ENCODE assay signal across 8 cellular contexts in the genomic region with DNA sequence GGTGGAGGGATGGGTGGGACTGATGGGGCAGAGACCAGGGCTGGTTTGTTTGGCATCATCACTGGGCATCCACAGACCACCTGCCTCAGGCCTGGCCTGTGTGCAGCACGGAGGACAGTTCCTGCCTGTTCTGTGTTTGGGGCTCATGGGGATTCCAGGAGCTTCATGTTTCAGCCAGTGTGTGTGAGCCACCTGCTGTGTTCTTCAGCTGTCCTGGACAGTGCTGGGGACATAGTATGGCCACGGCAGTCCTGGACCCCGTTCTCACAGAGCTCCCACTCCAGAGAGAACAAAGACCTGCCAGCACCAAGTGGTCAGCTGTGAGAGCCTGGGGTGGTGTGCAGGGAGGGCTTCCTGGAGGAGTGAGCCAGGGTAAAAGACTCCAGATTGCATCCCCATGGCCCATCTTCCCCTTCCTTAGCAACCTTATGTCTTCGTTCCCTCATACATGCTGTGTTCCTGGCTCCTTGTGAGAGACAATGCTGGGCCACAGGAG. TPM values are rescaled to one million over a fixed set of nuclear protein-coding genes. Genes with fewer than 3 reads are reported as not detected.
DNase-seq lines count a peak whose midpoint lies in the region; ATAC-seq and TF ChIP-seq lines count a peak whose summit lies in the region.

No MANE protein-coding gene starts in this region.

- H3K27me3 ChIP-seq in fibroblast of lung (ENCODE audit: control insufficient read depth, insufficient read depth, low read length) (no peaks in the 10 kb centered on the region), gastrocnemius medialis (no peaks in the 10 kb centered on the region)

- H3K27me3 Mint-ChIP-seq in T-cell = no peaks in the 10 kb centered on the region

- TF ChIP-seq POLR2A in gastrocnemius medialis (IDR thresholded peaks at IDR 0.05) = no peak

- intact Hi-C loops in gastrocnemius medialis (cut with DNase I; ENCODE audit: low total_unique reads) = loop anchor here (1.0 kb wide), 4 partner anchors 9 to 181 kb away; no protein-coding TSS in a partner anchor

- in situ Hi-C loops in gastrocnemius medialis (cut with MboI; ENCODE audit: low sequenced_read_pairs in 4 of 4) = no loop called here

- ATAC-seq in GM21723 (IDR thresholded peaks at IDR 0.05; ENCODE audit: unreplicated experiment) (peak; percentile 10), T-cell (replicated peaks in 1 of 4) (peak in 1 of 4 experiments; percentile 13), gastrocnemius medialis (peak in 1 of 2 donors; percentile 12)

- POLR2A ChIA-PET in T-cell (lab: Charles Lee) = interaction anchor here (0.5 to 3.7 kb wide), 6 partner anchors 10 to 166 kb away, joined by 3 to 23 read pairs (median 8); partner anchors contain the start of gene HNRNPUL1 (in 1 of the 2)

- H4K20me1 ChIP-seq in fibroblast of lung (ENCODE audit: control insufficient read depth, extremely low read depth, insufficient read depth, low read length) = no peaks in the 10 kb centered on the region

- H2AFZ ChIP-seq in fibroblast of lung (ENCODE audit: low read length) = no peak overlapping the region

- no peak overlapping the region for H3K9ac ChIP-seq in fibroblast of lung (ENCODE audit: insufficient read depth, low read length)

- TF ChIP-seq CTCF in fibroblast of lung (conservative IDR thresholded peaks at IDR 0.05 in 1 of 2, IDR thresholded peaks at IDR 0.05 in 1 of 2; ENCODE audit: low read depth in 1 of 2, low read length in 2 of 2) (no peak), gastrocnemius medialis (IDR thresholded peaks at IDR 0.05 in 4 of 5, conservative IDR thresholded peaks at IDR 0.05 in 1 of 5) (no peak)

- H3K27ac ChIP-seq in fibroblast of lung (ENCODE audit: insufficient read depth, low read length) (peak overlapping the region; percentile 35), gastrocnemius medialis (peak overlapping the region; percentile 88 to 95 (median 93))

- H3K4me3 Mint-ChIP-seq in T-cell = peak overlapping the region; percentile 90 to 98 (median 95)

- H3K9me3 ChIP-seq in fibroblast of lung (ENCODE audit: control insufficient read depth, insufficient read depth, low read depth, low read length) (no peaks in the 10 kb centered on the region), gastrocnemius medialis (no peaks in the 10 kb centered on the region)

- H3K4me2 ChIP-seq in fibroblast of lung (ENCODE audit: extremely low read depth, insufficient read depth, low read length) = no peak overlapping the region

- H3K36me3 Mint-ChIP-seq in T-cell = peaks cover 35% of the 10 kb centered on the region

- H3K79me2 ChIP-seq in fibroblast of lung (ENCODE audit: control insufficient read depth, insufficient read depth, low read length) = peaks cover 14% of the 10 kb centered on the region

- DNase-seq in T-cell = peak in 1 of 34 experiments; percentile 23
- no peak for DNase-seq in fibroblast of lung (ENCODE audit: low read depth in 2 of 2)
- DNase-seq in gastrocnemius medialis = no peak
- no peak for DNase-seq in stimulated activated CD4-positive, alpha-beta T cell treated with anti-CD3 and anti-CD28 coated beads, Interleukin-4, amount 100 ng/mL, for 24 hours
- DNase-seq in NCI-H226 = no peak
- DNase-seq in DMS53 (lab: John Stamatoyannopoulos, UW) = no peak
- no peak for DNase-seq in pons (ENCODE audit: low spot score)

- CTCF ChIA-PET in T-cell (lab: Charles Lee) = interaction anchor here (0.6 to 3.3 kb wide), 11 partner anchors 9 to 135 kb away, joined by 3 to 14 read pairs (median 5); partner anchors contain the start of genes B9D2 (in 1 of the 2) and HNRNPUL1 (in 1 of the 2)

- H3K27ac Mint-ChIP-seq in T-cell = peak overlapping the region; percentile 96 to 99

- peaks cover 90 to 96% (median 92%) of the 10 kb centered on the region in 3 donors for H3K4me1 Mint-ChIP-seq in T-cell

- no peaks in the 10 kb centered on the region for H3K9me3 Mint-ChIP-seq in T-cell

- peaks cover 13% of the 10 kb centered on the region for H3K36me3 ChIP-seq in fibroblast of lung (ENCODE audit: control insufficient read depth, insufficient read depth, low read length)
- peaks cover 0 to 49% of the 10 kb centered on the region in 2 donors for H3K36me3 ChIP-seq in gastrocnemius medialis

- H3K4me3 ChIP-seq in fibroblast of lung (replicated peaks in 1 of 4; ENCODE audit: control extremely low read depth in 1 of 4, insufficient read depth in 1 of 4, low read depth in 3 of 4, low read length in 4 of 4) (no peak overlapping the region), gastrocnemius medialis (no peak overlapping the region)

- H3K4me1 ChIP-seq in fibroblast of lung (ENCODE audit: control insufficient read depth, extremely low read depth, insufficient read depth, low read length) (peaks cover 8% of the 10 kb centered on the region), gastrocnemius medialis (peaks cover 35 to 42% of the 10 kb centered on the region in 2 donors)

RNA-seq across cellular contexts. Expression of gene CCDC97, which starts 2.0 kb away (rescaled TPM):
- 10 to 100 TPM; 38.9 to 61.5 (median 55.1) TPM for total RNA-seq in T-cell
- 5.9 and 7.8 TPM in 2 replicates for total RNA-seq in fibroblast of lung
- polyA plus RNA-seq in fibroblast of lung = 6.3 and 9.9 TPM in 2 replicates
- 14.8 and 18.5 TPM in 2 replicates for polyA plus RNA-seq in fibroblast of lung (2012)
- polyA minus RNA-seq in fibroblast of lung (ENCODE audit: low replicate concordance) = 23.9 and 35.2 TPM in 2 replicates
- 10 to 100 TPM in 3 of 4 donors, 1 to 10 TPM in 1; 8.6 to 15.3 (median 15.1) TPM for total RNA-seq in gastrocnemius medialis

RNA-seq across cellular contexts. Expression of gene HNRNPUL1, which starts 43.8 kb away (rescaled TPM):
- total RNA-seq in T-cell = 100 to 1,000 TPM; 275 to 350 (median 307) TPM
- 47.3 and 58.1 TPM in 2 replicates for total RNA-seq in fibroblast of lung
- 36.4 and 60.4 TPM in 2 replicates for polyA plus RNA-seq in fibroblast of lung
- polyA plus RNA-seq in fibroblast of lung (2012) = 121 and 163 TPM in 2 replicates
- polyA minus RNA-seq in fibroblast of lung (ENCODE audit: low replicate concordance) = 123 and 228 TPM in 2 replicates
- total RNA-seq in gastrocnemius medialis = 100 to 1,000 TPM in 1 of 4 donors, 10 to 100 TPM in 3; 49.5 to 101 (median 92.4) TPM

RNA-seq across cellular contexts. Expression of gene TGFB1, which starts 45.7 kb away (rescaled TPM):
- 100 to 1,000 TPM; 170 to 412 (median 206) TPM for total RNA-seq in T-cell
- 6.7 and 14.4 TPM in 2 replicates for total RNA-seq in fibroblast of lung
- polyA plus RNA-seq in fibroblast of lung = 4.2 and 6.6 TPM in 2 replicates
- polyA plus RNA-seq in fibroblast of lung (2012) = 40.5 and 59.2 TPM in 2 replicates
- polyA minus RNA-seq in fibroblast of lung (ENCODE audit: low replicate concordance) = 43.0 and 58.8 TPM in 2 replicates
- 1 to 10 TPM; 1.9 to 5.2 (median 4.9) TPM for total RNA-seq in gastrocnemius medialis

RNA-seq across cellular contexts. Expression of gene B9D2, which starts 55.9 kb away (rescaled TPM):
- total RNA-seq in T-cell (10 to 100 TPM; 15.3 to 27.9 (median 16.4) TPM), fibroblast of lung (4.1 and 5.3 TPM in 2 replicates), gastrocnemius medialis (1 to 10 TPM; 2.6 to 6.9 (median 4.5) TPM)
- 2.3 and 3.3 TPM in 2 replicates for polyA plus RNA-seq in fibroblast of lung
- 6.4 and 7.6 TPM in 2 replicates for polyA plus RNA-seq in fibroblast of lung (2012)
- polyA minus RNA-seq in fibroblast of lung (ENCODE audit: low replicate concordance) = 0.82 and 9.1 TPM in 2 replicates

Comparison
In these comparisons a context has a peak if more than half of its experiments do, and no peak if none do; other contexts are left out.
1. RNA of gene TGFB1, which starts 45.7 kb away (total RNA-seq): 170 to 412 TPM in T-cell; 6.7 to 14.4 TPM in fibroblast of lung and 1.9 to 5.2 TPM in gastrocnemius medialis; every median in the first group is over 10 times any median in the second.